Comparison of ENCODE assay signal across 17 cellular contexts in the genomic region with DNA sequence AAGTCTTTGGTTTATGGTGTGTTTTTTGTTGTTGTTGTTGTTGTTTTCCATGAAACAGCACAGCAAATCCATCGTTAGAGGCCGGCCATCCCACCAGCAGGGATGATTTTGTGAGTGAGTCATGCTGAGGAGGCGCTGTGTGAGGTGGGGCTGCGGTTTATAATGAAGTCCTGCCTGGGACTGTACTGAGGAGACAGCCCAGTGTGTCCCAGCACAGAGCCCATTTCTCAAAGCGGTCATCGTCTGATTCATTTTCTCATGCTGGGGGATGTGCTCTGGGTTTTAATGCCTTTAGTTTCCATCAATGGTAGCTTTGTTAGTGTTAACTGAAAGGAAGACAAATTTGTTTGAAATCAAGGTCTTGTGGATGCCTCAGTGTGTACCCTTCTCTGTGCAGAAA.
A peak's percentile ranks its signal among the peaks of the same experiment; 100 is the strongest.
DNase-seq lines count a peak whose midpoint lies in the region; ATAC-seq, FAIRE-seq and TF ChIP-seq lines count a peak whose summit lies in the region.
"Had no signal": no experiment of that assay in that cellular context is flagged by ENCODE, and none has a peak within 500 bp of the region (broad histone marks: within the 10 kb centered on the region; RNA-seq: fewer than 3 reads in every experiment).

No MANE protein-coding gene starts in this region.

- H3K4me3 Mint-ChIP-seq in Caco-2 (ENCODE audit: unreplicated experiment) (no peak overlapping the region), WTC11 (no peak overlapping the region)
- H3K4me3 Mint-ChIP-seq: activated CD4-positive, alpha-beta memory T cell treated with anti-CD3 and anti-CD28 coated beads, Interleukin-2, amount 10 ng/mL, durations not matched to agents 7 days and 5 days; neural progenitor cell had no signal

- BruUV-seq in K562 (replicated peaks; lab: Mats Ljungman, UMichigan) (no TSS peak), Caco-2 (replicated peaks; lab: Mats Ljungman, UMichigan) (no TSS peak)

- no peak overlapping the region for H3K4me3 ChIP-seq in SK-N-SH (ENCODE audit: low read depth in 2 of 2, low read length in 1 of 2)
- no peak overlapping the region for H3K4me3 ChIP-seq in K562
- no peak overlapping the region for H3K4me3 ChIP-seq in vagina
- H3K4me3 ChIP-seq in Caco-2 (ENCODE audit: low read depth, low read length) = no peak overlapping the region
- H3K4me3 ChIP-seq: coronary artery, left ventricle myocardium inferior, neural progenitor cell, Peyer's patch, thyroid gland had no signal

- CTCF ChIA-PET in SK-N-SH (lab: Yijun Ruan, JAX) (interaction anchor here (0.9 to 1.6 kb wide), 2 partner anchors 30 to 339 kb away, joined by 3 read pairs; no protein-coding TSS in a partner anchor), K562 (lab: Yijun Ruan, JAX; ENCODE audit: low intra/inter-chr PET ratio) (interaction anchor here (2.3 kb wide), 1 partner anchor 194 kb away, joined by 24 read pairs; no protein-coding TSS in a partner anchor), Caco-2 (lab: Charles Lee) (no interaction called here), WTC11 (lab: Charles Lee) (interaction anchor here (1.6 to 1.8 kb wide), 2 partner anchors 25 to 193 kb away, joined by 6 to 18 read pairs; no protein-coding TSS in a partner anchor)

- no peak overlapping the region for H3K27ac Mint-ChIP-seq in Caco-2 (ENCODE audit: unreplicated experiment)
- H3K27ac Mint-ChIP-seq in WTC11 = no peak overlapping the region
- H3K27ac Mint-ChIP-seq: activated CD4-positive, alpha-beta memory T cell treated with anti-CD3 and anti-CD28 coated beads, Interleukin-2, amount 10 ng/mL, durations not matched to agents 7 days and 5 days had no signal

- peak; percentile 85 for FAIRE-seq in K562 (lab: Jason Lieb, UNC)

- no peak for TF ChIP-seq RAD21 in SK-N-SH (IDR thresholded peaks at IDR 0.05; ENCODE audit: low read length)
- TF ChIP-seq RAD21 in K562 (CRISPR knock-in tag; conservative IDR thresholded peaks at IDR 0.05 in 1 of 2, IDR thresholded peaks at IDR 0.05 in 1 of 2) = peak in 1 of 2 experiments; percentile 17; a peak in 1 of 4 replicates

- 67% methylated on average over 6 of the region's 6 CpGs for WGBS in SK-N-SH (ENCODE audit: low lambda C conversion rate)
- WGBS in K562 (ENCODE audit: insufficient coverage, low coverage, missing lambda C conversion rate) = 7% methylated on average over 6 of the region's 6 CpGs

- H3K9me3 ChIP-seq in SK-N-SH (no peaks in the 10 kb centered on the region), K562 (replicated peaks; ENCODE audit: control insufficient read depth, insufficient read depth, low read depth, low read length) (no peaks in the 10 kb centered on the region), vagina (no peaks in the 10 kb centered on the region), Caco-2 (no peaks in the 10 kb centered on the region)
- H3K9me3 ChIP-seq: left ventricle myocardium inferior, Peyer's patch, thyroid gland had no signal

- intact Hi-C loops in K562 (cut with micrococcal nuclease) (loop anchor here (5.0 to 10.0 kb wide), 4 partner anchors 63 to 337 kb away; no protein-coding TSS in a partner anchor), vagina (cut with DNase I) (no loop called here), Caco-2 (cut with micrococcal nuclease; ENCODE audit: unreplicated experiment) (loop anchor here (10.0 kb wide), 1 partner anchor 339 kb away; no protein-coding TSS in a partner anchor)

- H3K9me2 ChIP-seq in SK-N-SH = no peaks in the 10 kb centered on the region

- H3K9me3 Mint-ChIP-seq in Caco-2 (ENCODE audit: unreplicated experiment) = no peaks in the 10 kb centered on the region
- H3K9me3 Mint-ChIP-seq in WTC11 = no peaks in the 10 kb centered on the region
- H3K9me3 Mint-ChIP-seq: activated CD4-positive, alpha-beta memory T cell treated with anti-CD3 and anti-CD28 coated beads, Interleukin-2, amount 10 ng/mL, durations not matched to agents 7 days and 5 days had no signal

- POLR2A ChIA-PET in SK-N-SH (lab: Yijun Ruan, JAX) = no interaction called here
- POLR2A ChIA-PET in K562 (lab: Yijun Ruan, JAX) = interaction anchor here (0.5 to 1.4 kb wide), 2 partner anchors 191 to 193 kb away, joined by 3 to 4 read pairs; no protein-coding TSS in a partner anchor
- POLR2A ChIA-PET in Caco-2 (lab: Charles Lee) = interaction anchor here (1.1 kb wide), 1 partner anchor 191 kb away, joined by 7 read pairs; no protein-coding TSS in a partner anchor
- POLR2A ChIA-PET in WTC11 (lab: Charles Lee) = interaction anchor here (1.1 kb wide), 1 partner anchor 190 kb away, joined by 3 read pairs; no protein-coding TSS in a partner anchor

- H3K27ac ChIP-seq in SK-N-SH (ENCODE audit: low read depth in 2 of 2, low read length in 1 of 2) (no peak overlapping the region), K562 (ENCODE audit: extremely low read depth, low read depth, low read length) (no peak overlapping the region), vagina (peak overlapping the region; percentile 48)
- H3K27ac ChIP-seq: neural progenitor cell, Peyer's patch, thyroid gland had no signal

- TF ChIP-seq CTCF in SK-N-SH (IDR thresholded peaks at IDR 0.05) (no peak), K562 (IDR thresholded peaks at IDR 0.05 in 2 of 3, conservative IDR thresholded peaks at IDR 0.05 in 1 of 3; ENCODE audit: insufficient read depth in 2 of 3, low read depth in 1 of 3, low read length in 3 of 3) (no peak), vagina (IDR thresholded peaks at IDR 0.05) (no peak), Caco-2 (IDR thresholded peaks at IDR 0.05; ENCODE audit: insufficient read depth in 1 of 2, low read depth in 1 of 2, low read length in 1 of 2, severe bottlenecking in 1 of 2, unreplicated experiment in 1 of 2) (no peak), WTC11 (IDR thresholded peaks at IDR 0.05) (no peak)

- in situ Hi-C loops in K562 (cut with MboI) = loop anchor here (10.0 kb wide), 1 partner anchor 1181 kb away; no protein-coding TSS in a partner anchor

- H3K79me2 ChIP-seq in SK-N-SH (ENCODE audit: insufficient read depth) (no peaks in the 10 kb centered on the region), K562 (ENCODE audit: control insufficient read depth, insufficient read depth, low read length) (no peaks in the 10 kb centered on the region)

- DNase-seq in SK-N-SH (no peak), K562 (ENCODE audit: extremely low read depth in 1 of 4, low spot score in 3 of 4) (peak; percentile 24 to 43 (median 32)), iris pigment epithelial cell (ENCODE audit: low read depth) (peak; percentile 40), vagina (ENCODE audit: extremely low spot score in 2 of 2) (no peak), UCSD-AML1 (lab: John Stamatoyannopoulos, UW; ENCODE audit: unreplicated experiment) (no peak), Caco-2 (no peak), WTC11 (ENCODE audit: low spot score) (no peak)
- DNase-seq: 8988T; activated CD4-positive, alpha-beta memory T cell treated with anti-CD3 and anti-CD28 coated beads, Interleukin-2, amount 10 ng/mL, durations not matched to agents 7 days and 5 days; left ventricle myocardium inferior; NCI-H524 treated with DMSO at 0.1 percent for 48 hours; Peyer's patch; T1000; thyroid gland had no signal

- peaks cover 33% of the 10 kb centered on the region for H3K4me1 Mint-ChIP-seq in Caco-2 (ENCODE audit: low read depth, unreplicated experiment)
- H3K4me1 Mint-ChIP-seq in WTC11 = peaks cover 6% of the 10 kb centered on the region; the same call in 1 of the 2 replicates
- H3K4me1 Mint-ChIP-seq: activated CD4-positive, alpha-beta memory T cell treated with anti-CD3 and anti-CD28 coated beads, Interleukin-2, amount 10 ng/mL, durations not matched to agents 7 days and 5 days had no signal

- no peak overlapping the region for H3K9ac ChIP-seq in SK-N-SH
- H3K9ac ChIP-seq in K562 (ENCODE audit: insufficient read depth in 1 of 2, low read depth in 2 of 2, low read length in 2 of 2) = no peak overlapping the region
- H3K9ac ChIP-seq: neural progenitor cell had no signal

- H3K27me3 Mint-ChIP-seq in Caco-2 (ENCODE audit: insufficient read depth, unreplicated experiment) (no peaks in the 10 kb centered on the region), WTC11 (ENCODE audit: low read depth) (no peaks in the 10 kb centered on the region)

- H3K9me1 ChIP-seq in K562 (ENCODE audit: control insufficient read depth, insufficient read depth, low read length) = no peaks in the 10 kb centered on the region

- H3K36me3 Mint-ChIP-seq in Caco-2 (ENCODE audit: insufficient read depth, unreplicated experiment) = no peaks in the 10 kb centered on the region
- no peaks in the 10 kb centered on the region for H3K36me3 Mint-ChIP-seq in WTC11
- H3K36me3 Mint-ChIP-seq: neural progenitor cell had no signal

- peaks cover 4 to 5% of the 10 kb centered on the region in 2 experiments; a peak in 1 of 4 replicates for H3K4me1 ChIP-seq in SK-N-SH (ENCODE audit: control insufficient read depth in 1 of 2, insufficient read depth in 2 of 2, low read depth in 1 of 2, low read length in 1 of 2)
- H3K4me1 ChIP-seq in K562 (replicated peaks in 1 of 2; ENCODE audit: control insufficient read depth in 2 of 2, insufficient read depth in 2 of 2, low read length in 2 of 2) = peaks cover 0 to 11% of the 10 kb centered on the region in 2 experiments; a peak in 1 of 5 replicates
- H3K4me1 ChIP-seq in vagina = peaks cover 10% of the 10 kb centered on the region
- H3K4me1 ChIP-seq in Caco-2 = peaks cover 22% of the 10 kb centered on the region

- no peak for TF ChIP-seq POLR2A in K562 (conservative IDR thresholded peaks at IDR 0.05)
- no peak for TF ChIP-seq POLR2A in vagina (IDR thresholded peaks at IDR 0.05)

- no peak overlapping the region for H3K4me2 ChIP-seq in SK-N-SH
- H3K4me2 ChIP-seq in K562 (ENCODE audit: insufficient read depth, low read length) = no peak overlapping the region
- H3K4me2 ChIP-seq: neural progenitor cell had no signal

- ATAC-seq in SK-N-SH treated with all-trans-retinoic acid at 6 μM for 48 hours (peak; percentile 20; the same call in 1 of the 3 replicates), K562 (peak; percentile 80), WTC11 (no peak)

- H2AFZ ChIP-seq in SK-N-SH (ENCODE audit: low read depth) (no peak overlapping the region), K562 (ENCODE audit: low read depth, low read length) (peak overlapping the region; percentile 14; the same call in 1 of the 2 replicates)
- H2AFZ ChIP-seq: neural progenitor cell had no signal

- no peak for TF ChIP-seq EP300 in SK-N-SH (IDR thresholded peaks at IDR 0.05; ENCODE audit: borderline replicate concordance in 1 of 2, low read depth in 1 of 2, low read length in 1 of 2)
- no peak for TF ChIP-seq EP300 in K562 (IDR thresholded peaks at IDR 0.05; ENCODE audit: low read length)

- H3K36me3 ChIP-seq in SK-N-SH (replicated peaks in 1 of 2; ENCODE audit: control insufficient read depth in 1 of 2, insufficient read depth in 2 of 2, low read length in 1 of 2) (no peaks in the 10 kb centered on the region), K562 (ENCODE audit: control insufficient read depth, insufficient read depth, low read length) (no peaks in the 10 kb centered on the region), vagina (no peaks in the 10 kb centered on the region), Caco-2 (ENCODE audit: control insufficient read depth, insufficient read depth, low read length) (no peaks in the 10 kb centered on the region)
- H3K36me3 ChIP-seq: left ventricle myocardium inferior, neural progenitor cell, Peyer's patch, thyroid gland had no signal

- H3K27me3 ChIP-seq in SK-N-SH (ENCODE audit: insufficient read depth) (no peaks in the 10 kb centered on the region), K562 (ENCODE audit: control insufficient read depth in 2 of 2, insufficient read depth in 2 of 2, low read length in 2 of 2) (0 out of 5 replicates have a peak, but pooled peaks cover 0 to under 1% of the 10 kb centered on the region in 2 experiments), vagina (no peaks in the 10 kb centered on the region), Caco-2 (replicated peaks; ENCODE audit: control insufficient read depth, insufficient read depth, low read length) (no peaks in the 10 kb centered on the region)
- H3K27me3 ChIP-seq: neural progenitor cell, Peyer's patch, thyroid gland had no signal

- H4K20me1 ChIP-seq in SK-N-SH (ENCODE audit: insufficient read depth) (no peaks in the 10 kb centered on the region), K562 (replicated peaks; ENCODE audit: control insufficient read depth, insufficient read depth, low read length) (no peaks in the 10 kb centered on the region)

- H3F3A ChIP-seq in SK-N-SH (replicated peaks; ENCODE audit: insufficient read depth) = no peaks in the 10 kb centered on the region

Comparison
In these comparisons a context has a peak if more than half of its experiments do, and no peak if none do; other contexts are left out.
1. DNase-seq: peak in K562 (4 of 4) and iris pigment epithelial cell (single experiment); none in SK-N-SH (single experiment), vagina (0 of 2), UCSD-AML1 (single experiment), Caco-2 (0 of 2) and WTC11 (single experiment).